In genomic region chr1:84358695-84359094, GRCh38 we compare ENCODE assay signal across 1 cellular context.
TF ChIP-seq lines count a peak whose summit lies in the region.

No MANE protein-coding gene starts in this region.

TF ChIP-seq in HepG2, 621 proteins besides CTCF, POLR2A, EP300 and RAD21:
- TF ChIP-seq, protein P1, sequence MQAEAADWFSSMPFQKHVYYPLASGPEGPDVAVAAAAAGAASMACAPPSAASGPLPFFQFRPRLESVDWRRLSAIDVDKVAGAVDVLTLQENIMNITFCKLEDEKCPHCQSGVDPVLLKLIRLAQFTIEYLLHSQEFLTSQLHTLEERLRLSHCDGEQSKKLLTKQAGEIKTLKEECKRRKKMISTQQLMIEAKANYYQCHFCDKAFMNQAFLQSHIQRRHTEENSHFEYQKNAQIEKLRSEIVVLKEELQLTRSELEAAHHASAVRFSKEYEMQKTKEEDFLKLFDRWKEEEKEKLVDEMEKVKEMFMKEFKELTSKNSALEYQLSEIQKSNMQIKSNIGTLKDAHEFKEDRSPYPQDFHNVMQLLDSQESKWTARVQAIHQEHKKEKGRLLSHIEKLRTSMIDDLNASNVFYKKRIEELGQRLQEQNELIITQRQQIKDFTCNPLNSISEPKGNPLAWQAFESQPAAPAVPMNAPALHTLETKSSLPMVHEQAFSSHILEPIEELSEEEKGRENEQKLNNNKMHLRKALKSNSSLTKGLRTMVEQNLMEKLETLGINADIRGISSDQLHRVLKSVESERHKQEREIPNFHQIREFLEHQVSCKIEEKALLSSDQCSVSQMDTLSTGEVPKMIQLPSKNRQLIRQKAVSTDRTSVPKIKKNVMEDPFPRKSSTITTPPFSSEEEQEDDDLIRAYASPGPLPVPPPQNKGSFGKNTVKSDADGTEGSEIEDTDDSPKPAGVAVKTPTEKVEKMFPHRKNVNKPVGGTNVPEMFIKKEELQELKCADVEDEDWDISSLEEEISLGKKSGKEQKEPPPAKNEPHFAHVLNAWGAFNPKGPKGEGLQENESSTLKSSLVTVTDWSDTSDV (CRISPR knock-in tag; IDR thresholded peaks at IDR 0.05) = no peak
- TF ChIP-seq CSRNP2 (CRISPR knock-in tag; conservative IDR thresholded peaks at IDR 0.05; ENCODE audit: low read depth) = no peak
- no peak for TF ChIP-seq XRCC5 (optimal IDR thresholded peaks at IDR 0.05; ENCODE audit: low read length)
- TF ChIP-seq ATF7 (IDR thresholded peaks at IDR 0.05) = peak; percentile 93
- TF ChIP-seq ATF7 (CRISPR knock-in tag; IDR thresholded peaks at IDR 0.05) = no peak
- TF ChIP-seq CREB1 (IDR thresholded peaks at IDR 0.05) = peak; percentile 62
- no peak for TF ChIP-seq CREB1 (CRISPR knock-in tag; IDR thresholded peaks at IDR 0.05)
